ENCODE assay signal across 1 cellular context in the genomic region with DNA sequence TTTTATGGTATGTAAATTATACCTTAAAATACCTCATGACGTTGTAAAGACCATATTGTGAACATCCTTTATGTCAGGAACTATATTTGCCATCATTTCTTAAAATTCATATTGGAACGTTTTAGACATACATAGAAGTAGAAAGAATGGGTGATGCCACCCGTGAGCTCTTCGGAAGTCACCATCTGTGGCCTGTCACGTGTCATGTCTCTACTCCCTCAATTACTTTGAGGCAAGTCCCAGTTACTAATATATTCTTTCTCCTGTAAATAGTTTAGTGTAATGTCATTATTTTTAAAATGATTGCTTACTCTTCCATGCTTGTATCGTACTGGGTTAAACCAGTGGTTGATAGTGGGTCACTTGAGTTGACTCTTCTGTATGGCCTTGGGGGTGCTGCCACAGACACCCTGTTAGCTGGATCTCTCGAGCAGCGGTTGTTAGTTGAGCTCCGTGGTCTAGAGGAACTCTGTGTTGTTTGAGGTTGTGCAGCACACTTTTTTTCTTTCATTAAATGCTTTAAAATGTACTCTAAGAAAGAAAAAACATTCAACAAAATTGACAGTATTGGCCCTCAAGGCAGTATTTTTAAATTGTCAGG.
TF ChIP-seq lines count a peak whose summit lies in the region.

No MANE protein-coding gene starts in this region.

TF ChIP-seq in WTC11, 78 proteins besides CTCF, POLR2A, EP300 and RAD21 (continued from another document):
- TF ChIP-seq TP53 (CRISPR knock-in tag; IDR thresholded peaks at IDR 0.05): no peak
- no peak for TF ChIP-seq E2F1 (CRISPR knock-in tag; IDR thresholded peaks at IDR 0.05)
- TF ChIP-seq ZNF671 (CRISPR knock-in tag; IDR thresholded peaks at IDR 0.05): no peak
- TF ChIP-seq OVOL2 (CRISPR knock-in tag; IDR thresholded peaks at IDR 0.05; ENCODE audit: borderline replicate concordance): no peak
- TF ChIP-seq ARID4B (CRISPR knock-in tag; IDR thresholded peaks at IDR 0.05; ENCODE audit: borderline replicate concordance): no peak
- TF ChIP-seq, protein P1, sequence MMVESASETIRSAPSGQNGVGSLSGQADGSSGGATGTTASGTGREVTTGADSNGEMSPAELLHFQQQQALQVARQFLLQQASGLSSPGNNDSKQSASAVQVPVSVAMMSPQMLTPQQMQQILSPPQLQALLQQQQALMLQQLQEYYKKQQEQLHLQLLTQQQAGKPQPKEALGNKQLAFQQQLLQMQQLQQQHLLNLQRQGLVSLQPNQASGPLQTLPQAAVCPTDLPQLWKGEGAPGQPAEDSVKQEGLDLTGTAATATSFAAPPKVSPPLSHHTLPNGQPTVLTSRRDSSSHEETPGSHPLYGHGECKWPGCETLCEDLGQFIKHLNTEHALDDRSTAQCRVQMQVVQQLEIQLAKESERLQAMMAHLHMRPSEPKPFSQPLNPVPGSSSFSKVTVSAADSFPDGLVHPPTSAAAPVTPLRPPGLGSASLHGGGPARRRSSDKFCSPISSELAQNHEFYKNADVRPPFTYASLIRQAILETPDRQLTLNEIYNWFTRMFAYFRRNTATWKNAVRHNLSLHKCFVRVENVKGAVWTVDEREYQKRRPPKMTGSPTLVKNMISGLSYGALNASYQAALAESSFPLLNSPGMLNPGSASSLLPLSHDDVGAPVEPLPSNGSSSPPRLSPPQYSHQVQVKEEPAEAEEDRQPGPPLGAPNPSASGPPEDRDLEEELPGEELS (CRISPR knock-in tag; IDR thresholded peaks at IDR 0.05): no peak
- TF ChIP-seq ZNF532 (CRISPR knock-in tag; IDR thresholded peaks at IDR 0.05; ENCODE audit: borderline replicate concordance): no peak
- TF ChIP-seq FOXP1 (CRISPR knock-in tag; IDR thresholded peaks at IDR 0.05; ENCODE audit: borderline replicate concordance): no peak
- TF ChIP-seq, protein P2, sequence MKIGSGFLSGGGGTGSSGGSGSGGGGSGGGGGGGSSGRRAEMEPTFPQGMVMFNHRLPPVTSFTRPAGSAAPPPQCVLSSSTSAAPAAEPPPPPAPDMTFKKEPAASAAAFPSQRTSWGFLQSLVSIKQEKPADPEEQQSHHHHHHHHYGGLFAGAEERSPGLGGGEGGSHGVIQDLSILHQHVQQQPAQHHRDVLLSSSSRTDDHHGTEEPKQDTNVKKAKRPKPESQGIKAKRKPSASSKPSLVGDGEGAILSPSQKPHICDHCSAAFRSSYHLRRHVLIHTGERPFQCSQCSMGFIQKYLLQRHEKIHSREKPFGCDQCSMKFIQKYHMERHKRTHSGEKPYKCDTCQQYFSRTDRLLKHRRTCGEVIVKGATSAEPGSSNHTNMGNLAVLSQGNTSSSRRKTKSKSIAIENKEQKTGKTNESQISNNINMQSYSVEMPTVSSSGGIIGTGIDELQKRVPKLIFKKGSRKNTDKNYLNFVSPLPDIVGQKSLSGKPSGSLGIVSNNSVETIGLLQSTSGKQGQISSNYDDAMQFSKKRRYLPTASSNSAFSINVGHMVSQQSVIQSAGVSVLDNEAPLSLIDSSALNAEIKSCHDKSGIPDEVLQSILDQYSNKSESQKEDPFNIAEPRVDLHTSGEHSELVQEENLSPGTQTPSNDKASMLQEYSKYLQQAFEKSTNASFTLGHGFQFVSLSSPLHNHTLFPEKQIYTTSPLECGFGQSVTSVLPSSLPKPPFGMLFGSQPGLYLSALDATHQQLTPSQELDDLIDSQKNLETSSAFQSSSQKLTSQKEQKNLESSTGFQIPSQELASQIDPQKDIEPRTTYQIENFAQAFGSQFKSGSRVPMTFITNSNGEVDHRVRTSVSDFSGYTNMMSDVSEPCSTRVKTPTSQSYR (CRISPR knock-in tag; IDR thresholded peaks at IDR 0.05): no peak
- TF ChIP-seq, protein P3, sequence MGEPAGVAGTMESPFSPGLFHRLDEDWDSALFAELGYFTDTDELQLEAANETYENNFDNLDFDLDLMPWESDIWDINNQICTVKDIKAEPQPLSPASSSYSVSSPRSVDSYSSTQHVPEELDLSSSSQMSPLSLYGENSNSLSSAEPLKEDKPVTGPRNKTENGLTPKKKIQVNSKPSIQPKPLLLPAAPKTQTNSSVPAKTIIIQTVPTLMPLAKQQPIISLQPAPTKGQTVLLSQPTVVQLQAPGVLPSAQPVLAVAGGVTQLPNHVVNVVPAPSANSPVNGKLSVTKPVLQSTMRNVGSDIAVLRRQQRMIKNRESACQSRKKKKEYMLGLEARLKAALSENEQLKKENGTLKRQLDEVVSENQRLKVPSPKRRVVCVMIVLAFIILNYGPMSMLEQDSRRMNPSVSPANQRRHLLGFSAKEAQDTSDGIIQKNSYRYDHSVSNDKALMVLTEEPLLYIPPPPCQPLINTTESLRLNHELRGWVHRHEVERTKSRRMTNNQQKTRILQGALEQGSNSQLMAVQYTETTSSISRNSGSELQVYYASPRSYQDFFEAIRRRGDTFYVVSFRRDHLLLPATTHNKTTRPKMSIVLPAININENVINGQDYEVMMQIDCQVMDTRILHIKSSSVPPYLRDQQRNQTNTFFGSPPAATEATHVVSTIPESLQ (CRISPR knock-in tag; IDR thresholded peaks at IDR 0.05): no peak
TF ChIP-seq in WTC11: peak in this region for 0.
